Comparison of ENCODE assay signal across 7 cellular contexts in genomic region chr17:48647103-48647963, GRCh38. TPM values are rescaled to one million over a fixed set of nuclear protein-coding genes. Genes with fewer than 3 reads are reported as not detected.
DNase-seq lines count a peak whose midpoint lies in the region; ATAC-seq, FAIRE-seq and TF ChIP-seq lines count a peak whose summit lies in the region.

No MANE protein-coding gene starts in this region.

- H3K4me3 ChIP-seq in fibroblast of lung (replicated peaks in 1 of 4; ENCODE audit: control extremely low read depth in 1 of 4, insufficient read depth in 1 of 4, low read depth in 3 of 4, low read length in 4 of 4) = peak overlapping the region; percentile 27 to 60 (median 44)
- H3K4me3 ChIP-seq in sigmoid colon = peak overlapping the region; percentile 6 to 49 (median 42)

- 1 to 2% methylated on average over 30 of the region's 30 CpGs for WGBS in sigmoid colon, 2 donors

- FAIRE-seq in GM18507 (lab: Jason Lieb, UNC) = peak; percentile 78

- no peak for TF ChIP-seq POLR2A in sigmoid colon (IDR thresholded peaks at IDR 0.05)

- H3K27me3 ChIP-seq in fibroblast of lung (ENCODE audit: control insufficient read depth, insufficient read depth, low read length) (peaks cover 55% of the 10 kb centered on the region), sigmoid colon (peaks cover 39 to 80% (median 64%) of the 10 kb centered on the region in 3 donors)

- no peak for TF ChIP-seq EP300 in sigmoid colon (IDR thresholded peaks at IDR 0.05)

- no peaks in the 10 kb centered on the region for H3K4me1 ChIP-seq in fibroblast of lung (ENCODE audit: control insufficient read depth, extremely low read depth, insufficient read depth, low read length)
- peaks cover 0 to 21% (median 15%) of the 10 kb centered on the region in 4 donors for H3K4me1 ChIP-seq in sigmoid colon

- H3K9me3 ChIP-seq in fibroblast of lung (ENCODE audit: control insufficient read depth, insufficient read depth, low read depth, low read length) = no peaks in the 10 kb centered on the region
- H3K9me3 ChIP-seq in sigmoid colon = no peaks in the 10 kb centered on the region

- no peak overlapping the region for H3K9ac ChIP-seq in fibroblast of lung (ENCODE audit: insufficient read depth, low read length)

- H3K4me2 ChIP-seq in fibroblast of lung (ENCODE audit: extremely low read depth, insufficient read depth, low read length) = peak overlapping the region; percentile 79

- DNase-seq in GM18507 (ENCODE audit: extremely low spot score, insufficient read length, low read depth) (no peak), NCI-H774 (lab: John Stamatoyannopoulos, UW) (peak; percentile 23), fibroblast of lung (ENCODE audit: low read depth in 2 of 2) (peak in 1 of 2 donors; percentile 21), sigmoid colon (no peak), cerebellar nuclear complex (lab: John Stamatoyannopoulos, UW) (no peak)

- no peak for ATAC-seq in GM18511 (IDR thresholded peaks at IDR 0.05; ENCODE audit: unreplicated experiment)
- no peak for ATAC-seq in GM21717 (IDR thresholded peaks at IDR 0.05; ENCODE audit: unreplicated experiment)

- H2AFZ ChIP-seq in fibroblast of lung (ENCODE audit: low read length) = peak overlapping the region; percentile 73

- no peaks in the 10 kb centered on the region for H4K20me1 ChIP-seq in fibroblast of lung (ENCODE audit: control insufficient read depth, extremely low read depth, insufficient read depth, low read length)

- TF ChIP-seq CTCF in fibroblast of lung (conservative IDR thresholded peaks at IDR 0.05 in 1 of 2, IDR thresholded peaks at IDR 0.05 in 1 of 2; ENCODE audit: low read depth in 1 of 2, low read length in 2 of 2) (no peak), sigmoid colon (IDR thresholded peaks at IDR 0.05) (no peak)

- H3K79me2 ChIP-seq in fibroblast of lung (ENCODE audit: control insufficient read depth, insufficient read depth, low read length) = no peaks in the 10 kb centered on the region

- H3K36me3 ChIP-seq in fibroblast of lung (ENCODE audit: control insufficient read depth, insufficient read depth, low read length) (no peaks in the 10 kb centered on the region), sigmoid colon (no peaks in the 10 kb centered on the region)

- no peak overlapping the region for H3K27ac ChIP-seq in fibroblast of lung (ENCODE audit: insufficient read depth, low read length)
- peak overlapping the region in 1 of 4 donors; percentile 46 for H3K27ac ChIP-seq in sigmoid colon

- intact Hi-C loops in sigmoid colon (cut with DNase I) = no loop called here

RNA-seq across cellular contexts. Expression of gene HOXB9, which starts 21.2 kb away (rescaled TPM):
- total RNA-seq in fibroblast of lung (not detected in 2 replicates), sigmoid colon (under 1 TPM in 1 of 4 donors, not detected in 3; 0.28 TPM)
- polyA plus RNA-seq in fibroblast of lung (0.06 TPM in 1 of 2 replicates, not detected in the other), sigmoid colon (10 to 100 TPM; 16.2 to 52.1 (median 19.9) TPM)
- polyA plus RNA-seq in fibroblast of lung (2012) = not detected in 2 replicates
- polyA minus RNA-seq in fibroblast of lung (ENCODE audit: low replicate concordance) = not detected in 2 replicates

RNA-seq across cellular contexts. Expression of gene HOXB8, which starts 32.2 kb away (rescaled TPM):
- 0.33 and 0.51 TPM in 2 replicates for total RNA-seq in fibroblast of lung
- 1.4 and 2.0 TPM in 2 replicates for polyA plus RNA-seq in fibroblast of lung
- 2.0 and 2.4 TPM in 2 replicates for polyA plus RNA-seq in fibroblast of lung (2012)
- polyA minus RNA-seq in fibroblast of lung (ENCODE audit: low replicate concordance) = 0.90 and 0.93 TPM in 2 replicates
- total RNA-seq in sigmoid colon = under 1 TPM in 1 of 4 donors, not detected in 3; 0.68 TPM
- 1 to 10 TPM; 2.1 to 3.4 (median 2.4) TPM for polyA plus RNA-seq in sigmoid colon

RNA-seq across cellular contexts. Expression of gene HOXB7, which starts 36.5 kb away (rescaled TPM):
- total RNA-seq in fibroblast of lung = 6.4 and 7.4 TPM in 2 replicates
- polyA plus RNA-seq in fibroblast of lung = 11.8 and 12.7 TPM in 2 replicates
- polyA plus RNA-seq in fibroblast of lung (2012) = 14.5 and 15.9 TPM in 2 replicates
- polyA minus RNA-seq in fibroblast of lung (ENCODE audit: low replicate concordance) = 2.6 and 3.3 TPM in 2 replicates
- 1 to 10 TPM; 1.1 to 6.6 (median 3.4) TPM for total RNA-seq in sigmoid colon
- 10 to 100 TPM; 21.3 to 67.3 (median 43.0) TPM for polyA plus RNA-seq in sigmoid colon

RNA-seq across cellular contexts. Expression of gene HOXB6, which starts 42.5 kb away (rescaled TPM):
- 10.5 and 16.2 TPM in 2 replicates for total RNA-seq in fibroblast of lung
- 28.9 and 42.1 TPM in 2 replicates for polyA plus RNA-seq in fibroblast of lung
- polyA plus RNA-seq in fibroblast of lung (2012) = 36.4 and 58.8 TPM in 2 replicates
- 33.2 and 59.3 TPM in 2 replicates for polyA minus RNA-seq in fibroblast of lung (ENCODE audit: low replicate concordance)
- total RNA-seq in sigmoid colon = 10 to 100 TPM in 3 of 4 donors, 1 to 10 TPM in 1; 6.7 to 10.5 (median 10.3) TPM
- polyA plus RNA-seq in sigmoid colon = 10 to 100 TPM in 2 of 3 donors, 1 to 10 TPM in 1; 6.0 to 28.5 (median 10.2) TPM

RNA-seq across cellular contexts. Expression of gene HOXB5, which starts 53.8 kb away (rescaled TPM):
- total RNA-seq in fibroblast of lung = 1.0 and 2.1 TPM in 2 replicates
- 9.4 and 17.2 TPM in 2 replicates for polyA plus RNA-seq in fibroblast of lung
- polyA plus RNA-seq in fibroblast of lung (2012) = 24.6 and 41.8 TPM in 2 replicates
- polyA minus RNA-seq in fibroblast of lung (ENCODE audit: low replicate concordance) = 3.8 and 5.5 TPM in 2 replicates
- total RNA-seq in sigmoid colon = 1 to 10 TPM; 1.5 to 2.5 (median 2.1) TPM
- 10 to 100 TPM in 1 of 3 donors, 1 to 10 TPM in 2; 3.2 to 13.9 (median 4.2) TPM for polyA plus RNA-seq in sigmoid colon
